In the genomic region with DNA sequence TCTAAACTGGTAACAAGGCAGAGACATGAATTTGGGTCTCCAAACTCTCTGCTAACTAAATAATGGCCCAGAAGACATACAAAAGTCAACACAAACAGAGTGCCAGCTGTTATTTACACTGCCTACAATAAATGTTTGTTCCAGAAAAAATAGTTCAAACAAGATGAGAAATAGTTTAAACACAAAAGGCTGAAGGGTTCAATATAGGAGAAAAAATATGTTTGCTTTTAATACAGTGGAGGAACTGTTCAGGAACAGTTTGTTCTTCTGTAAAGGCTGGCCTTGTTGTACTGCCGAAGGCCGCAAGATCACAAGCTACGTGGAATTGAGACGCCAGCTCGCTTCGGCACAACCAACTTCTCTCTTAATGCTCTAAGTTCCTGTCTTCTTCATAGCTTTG, we compare ENCODE assay signal across 1 cellular context.
TF ChIP-seq lines count a peak whose summit lies in the region.

No MANE protein-coding gene starts in this region.

TF ChIP-seq in HepG2, 621 proteins besides CTCF, POLR2A, EP300 and RAD21 (continued from another document and continues in another):
- TF ChIP-seq, protein P1, sequence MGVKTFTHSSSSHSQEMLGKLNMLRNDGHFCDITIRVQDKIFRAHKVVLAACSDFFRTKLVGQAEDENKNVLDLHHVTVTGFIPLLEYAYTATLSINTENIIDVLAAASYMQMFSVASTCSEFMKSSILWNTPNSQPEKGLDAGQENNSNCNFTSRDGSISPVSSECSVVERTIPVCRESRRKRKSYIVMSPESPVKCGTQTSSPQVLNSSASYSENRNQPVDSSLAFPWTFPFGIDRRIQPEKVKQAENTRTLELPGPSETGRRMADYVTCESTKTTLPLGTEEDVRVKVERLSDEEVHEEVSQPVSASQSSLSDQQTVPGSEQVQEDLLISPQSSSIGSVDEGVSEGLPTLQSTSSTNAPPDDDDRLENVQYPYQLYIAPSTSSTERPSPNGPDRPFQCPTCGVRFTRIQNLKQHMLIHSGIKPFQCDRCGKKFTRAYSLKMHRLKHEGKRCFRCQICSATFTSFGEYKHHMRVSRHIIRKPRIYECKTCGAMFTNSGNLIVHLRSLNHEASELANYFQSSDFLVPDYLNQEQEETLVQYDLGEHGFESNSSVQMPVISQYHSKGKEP (CRISPR knock-in tag; IDR thresholded peaks at IDR 0.05): no peak
- TF ChIP-seq GATAD2A (CRISPR knock-in tag; IDR thresholded peaks at IDR 0.05): peak; percentile 97
- no peak for TF ChIP-seq RAD51 (IDR thresholded peaks at IDR 0.05; ENCODE audit: borderline replicate concordance)
- TF ChIP-seq BRF2 (CRISPR knock-in tag; IDR thresholded peaks at IDR 0.05): 0 out of 2 replicates have a peak, but pooled peaks have one; percentile 29
- peak; percentile 99 for TF ChIP-seq HMG20A (CRISPR knock-in tag; IDR thresholded peaks at IDR 0.05; ENCODE audit: borderline replicate concordance)
- TF ChIP-seq MIER2 (CRISPR knock-in tag; IDR thresholded peaks at IDR 0.05): peak; percentile 58
- TF ChIP-seq, protein P2, sequence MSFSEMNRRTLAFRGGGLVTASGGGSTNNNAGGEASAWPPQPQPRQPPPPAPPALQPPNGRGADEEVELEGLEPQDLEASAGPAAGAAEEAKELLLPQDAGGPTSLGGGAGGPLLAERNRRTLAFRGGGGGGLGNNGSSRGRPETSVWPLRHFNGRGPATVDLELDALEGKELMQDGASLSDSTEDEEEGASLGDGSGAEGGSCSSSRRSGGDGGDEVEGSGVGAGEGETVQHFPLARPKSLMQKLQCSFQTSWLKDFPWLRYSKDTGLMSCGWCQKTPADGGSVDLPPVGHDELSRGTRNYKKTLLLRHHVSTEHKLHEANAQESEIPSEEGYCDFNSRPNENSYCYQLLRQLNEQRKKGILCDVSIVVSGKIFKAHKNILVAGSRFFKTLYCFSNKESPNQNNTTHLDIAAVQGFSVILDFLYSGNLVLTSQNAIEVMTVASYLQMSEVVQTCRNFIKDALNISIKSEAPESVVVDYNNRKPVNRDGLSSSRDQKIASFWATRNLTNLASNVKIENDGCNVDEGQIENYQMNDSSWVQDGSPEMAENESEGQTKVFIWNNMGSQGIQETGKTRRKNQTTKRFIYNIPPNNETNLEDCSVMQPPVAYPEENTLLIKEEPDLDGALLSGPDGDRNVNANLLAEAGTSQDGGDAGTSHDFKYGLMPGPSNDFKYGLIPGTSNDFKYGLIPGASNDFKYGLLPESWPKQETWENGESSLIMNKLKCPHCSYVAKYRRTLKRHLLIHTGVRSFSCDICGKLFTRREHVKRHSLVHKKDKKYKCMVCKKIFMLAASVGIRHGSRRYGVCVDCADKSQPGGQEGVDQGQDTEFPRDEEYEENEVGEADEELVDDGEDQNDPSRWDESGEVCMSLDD (CRISPR knock-in tag; IDR thresholded peaks at IDR 0.05; ENCODE audit: borderline replicate concordance): no peak
- TF ChIP-seq POGK (CRISPR knock-in tag; conservative IDR thresholded peaks at IDR 0.05): peak; percentile 51; the same call in 1 of the 2 replicates
- no peak for TF ChIP-seq SAFB2 (CRISPR knock-in tag; IDR thresholded peaks at IDR 0.05; ENCODE audit: borderline replicate concordance, low read depth)
- 0 out of 2 replicates have a peak, but pooled peaks have one; percentile 35 for TF ChIP-seq KMT2B (CRISPR knock-in tag; IDR thresholded peaks at IDR 0.05)
- no peak for TF ChIP-seq HCFC1 (IDR thresholded peaks at IDR 0.05; ENCODE audit: low read depth, low read length)
- 0 out of 2 replicates have a peak, but pooled peaks have one; percentile 23 for TF ChIP-seq MAFF (IDR thresholded peaks at IDR 0.05; ENCODE audit: low read depth, low read length)
- TF ChIP-seq RXRB (CRISPR knock-in tag; IDR thresholded peaks at IDR 0.05; ENCODE audit: borderline replicate concordance): peak; percentile 85
- peak; percentile 44; the same call in 1 of the 2 replicates for TF ChIP-seq SMARCC2 (IDR thresholded peaks at IDR 0.05)
- TF ChIP-seq TCF7L2 (IDR thresholded peaks at IDR 0.05; ENCODE audit: low read depth, low read length): 0 out of 2 replicates have a peak, but pooled peaks have one; percentile 59
- TF ChIP-seq, protein P3, sequence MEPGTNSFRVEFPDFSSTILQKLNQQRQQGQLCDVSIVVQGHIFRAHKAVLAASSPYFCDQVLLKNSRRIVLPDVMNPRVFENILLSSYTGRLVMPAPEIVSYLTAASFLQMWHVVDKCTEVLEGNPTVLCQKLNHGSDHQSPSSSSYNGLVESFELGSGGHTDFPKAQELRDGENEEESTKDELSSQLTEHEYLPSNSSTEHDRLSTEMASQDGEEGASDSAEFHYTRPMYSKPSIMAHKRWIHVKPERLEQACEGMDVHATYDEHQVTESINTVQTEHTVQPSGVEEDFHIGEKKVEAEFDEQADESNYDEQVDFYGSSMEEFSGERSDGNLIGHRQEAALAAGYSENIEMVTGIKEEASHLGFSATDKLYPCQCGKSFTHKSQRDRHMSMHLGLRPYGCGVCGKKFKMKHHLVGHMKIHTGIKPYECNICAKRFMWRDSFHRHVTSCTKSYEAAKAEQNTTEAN (CRISPR knock-in tag; conservative IDR thresholded peaks at IDR 0.05): no peak
- TF ChIP-seq, protein P4, sequence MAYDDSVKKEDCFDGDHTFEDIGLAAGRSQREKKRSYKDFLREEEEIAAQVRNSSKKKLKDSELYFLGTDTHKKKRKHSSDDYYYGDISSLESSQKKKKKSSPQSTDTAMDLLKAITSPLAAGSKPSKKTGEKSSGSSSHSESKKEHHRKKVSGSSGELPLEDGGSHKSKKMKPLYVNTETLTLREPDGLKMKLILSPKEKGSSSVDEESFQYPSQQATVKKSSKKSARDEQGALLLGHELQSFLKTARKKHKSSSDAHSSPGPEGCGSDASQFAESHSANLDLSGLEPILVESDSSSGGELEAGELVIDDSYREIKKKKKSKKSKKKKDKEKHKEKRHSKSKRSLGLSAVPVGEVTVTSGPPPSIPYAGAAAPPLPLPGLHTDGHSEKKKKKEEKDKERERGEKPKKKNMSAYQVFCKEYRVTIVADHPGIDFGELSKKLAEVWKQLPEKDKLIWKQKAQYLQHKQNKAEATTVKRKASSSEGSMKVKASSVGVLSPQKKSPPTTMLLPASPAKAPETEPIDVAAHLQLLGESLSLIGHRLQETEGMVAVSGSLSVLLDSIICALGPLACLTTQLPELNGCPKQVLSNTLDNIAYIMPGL (CRISPR knock-in tag; IDR thresholded peaks at IDR 0.05; ENCODE audit: borderline replicate concordance in 1 of 2, low read depth in 1 of 2): peak in 1 of 2 experiments; percentile 46; a peak in 1 of 4 replicates
- TF ChIP-seq RCOR2 (CRISPR knock-in tag; IDR thresholded peaks at IDR 0.05): peak; percentile 91
- TF ChIP-seq KDM6A (CRISPR knock-in tag; IDR thresholded peaks at IDR 0.05; ENCODE audit: low read depth): no peak
- TF ChIP-seq NKX3-1 (CRISPR knock-in tag; IDR thresholded peaks at IDR 0.05): peak; percentile 92
- TF ChIP-seq PLRG1 (conservative IDR thresholded peaks at IDR 0.05): no peak
- TF ChIP-seq HINFP (CRISPR knock-in tag; IDR thresholded peaks at IDR 0.05; ENCODE audit: low read depth): no peak
- TF ChIP-seq ZBTB7B (CRISPR knock-in tag; IDR thresholded peaks at IDR 0.05): peak; percentile 36; the same call in 1 of the 2 replicates
- TF ChIP-seq ZBTB1 (CRISPR knock-in tag; IDR thresholded peaks at IDR 0.05; ENCODE audit: borderline replicate concordance): no peak
- TF ChIP-seq BHLHE40 (IDR thresholded peaks at IDR 0.05; ENCODE audit: low read length): peak; percentile 57; the same call in 1 of the 2 replicates
- TF ChIP-seq ZNF724P (CRISPR knock-in tag; IDR thresholded peaks at IDR 0.05; ENCODE audit: borderline replicate concordance): no peak
- TF ChIP-seq RARA (CRISPR knock-in tag; IDR thresholded peaks at IDR 0.05): peak; percentile 87
- TF ChIP-seq REST (IDR thresholded peaks at IDR 0.05; ENCODE audit: borderline replicate concordance in 1 of 2, low read depth in 1 of 2, low read length in 2 of 2): peak in 1 of 2 experiments; percentile 77; a peak in 1 of 4 replicates
- TF ChIP-seq, protein P5, sequence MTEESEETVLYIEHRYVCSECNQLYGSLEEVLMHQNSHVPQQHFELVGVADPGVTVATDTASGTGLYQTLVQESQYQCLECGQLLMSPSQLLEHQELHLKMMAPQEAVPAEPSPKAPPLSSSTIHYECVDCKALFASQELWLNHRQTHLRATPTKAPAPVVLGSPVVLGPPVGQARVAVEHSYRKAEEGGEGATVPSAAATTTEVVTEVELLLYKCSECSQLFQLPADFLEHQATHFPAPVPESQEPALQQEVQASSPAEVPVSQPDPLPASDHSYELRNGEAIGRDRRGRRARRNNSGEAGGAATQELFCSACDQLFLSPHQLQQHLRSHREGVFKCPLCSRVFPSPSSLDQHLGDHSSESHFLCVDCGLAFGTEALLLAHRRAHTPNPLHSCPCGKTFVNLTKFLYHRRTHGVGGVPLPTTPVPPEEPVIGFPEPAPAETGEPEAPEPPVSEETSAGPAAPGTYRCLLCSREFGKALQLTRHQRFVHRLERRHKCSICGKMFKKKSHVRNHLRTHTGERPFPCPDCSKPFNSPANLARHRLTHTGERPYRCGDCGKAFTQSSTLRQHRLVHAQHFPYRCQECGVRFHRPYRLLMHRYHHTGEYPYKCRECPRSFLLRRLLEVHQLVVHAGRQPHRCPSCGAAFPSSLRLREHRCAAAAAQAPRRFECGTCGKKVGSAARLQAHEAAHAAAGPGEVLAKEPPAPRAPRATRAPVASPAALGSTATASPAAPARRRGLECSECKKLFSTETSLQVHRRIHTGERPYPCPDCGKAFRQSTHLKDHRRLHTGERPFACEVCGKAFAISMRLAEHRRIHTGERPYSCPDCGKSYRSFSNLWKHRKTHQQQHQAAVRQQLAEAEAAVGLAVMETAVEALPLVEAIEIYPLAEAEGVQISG (CRISPR knock-in tag; IDR thresholded peaks at IDR 0.05): no peak
- TF ChIP-seq CREB1 (IDR thresholded peaks at IDR 0.05): no peak
- TF ChIP-seq CREB1 (CRISPR knock-in tag; IDR thresholded peaks at IDR 0.05): peak; percentile 78
- no peak for TF ChIP-seq ARNT (IDR thresholded peaks at IDR 0.05)
- no peak for TF ChIP-seq ZMAT3 (CRISPR knock-in tag; conservative IDR thresholded peaks at IDR 0.05)
- peak; percentile 35; the same call in 1 of the 2 replicates for TF ChIP-seq IRF2 (CRISPR knock-in tag; IDR thresholded peaks at IDR 0.05)
- peak; percentile 99 for TF ChIP-seq FOXA3 (CRISPR knock-in tag; IDR thresholded peaks at IDR 0.05)
- TF ChIP-seq CSRNP2 (CRISPR knock-in tag; conservative IDR thresholded peaks at IDR 0.05; ENCODE audit: low read depth): no peak
